Comparison of ENCODE assay signal across 8 cellular contexts in genomic region chr11:118436639-118437045, GRCh38. TPM values are rescaled to one million over a fixed set of nuclear protein-coding genes. Genes with fewer than 3 reads are reported as not detected.
A peak's percentile ranks its signal among the peaks of the same experiment; 100 is the strongest.
DNase-seq lines count a peak whose midpoint lies in the region; TF ChIP-seq lines count a peak whose summit lies in the region.

No MANE protein-coding gene starts in this region.

- DNase-seq in ELF-1 (ENCODE audit: low read depth, low spot score) (peak; percentile 18), HAP-1 (ENCODE audit: low spot score in 2 of 2) (peak in 1 of 2 experiments; percentile 45), OCI-LY7 (ENCODE audit: low spot score) (peak; percentile 59), astrocyte of the cerebellum (ENCODE audit: low read depth) (no peak), islet precursor cell (peak; percentile 55), NCI-H524 treated with DMSO at 0.1 percent for 48 hours (lab: John Stamatoyannopoulos, UW) (no peak), DMS153 treated with DMSO at 0.1 percent for 48 hours (lab: John Stamatoyannopoulos, UW; ENCODE audit: unreplicated experiment) (no peak)
- peak; percentile 49 for DNase-seq in stimulated activated CD4-positive, alpha-beta T cell treated with anti-CD3 and anti-CD28 coated beads, Interleukin-4, amount 100 ng/mL, for 24 hours

- BruUV-seq in OCI-LY7 (replicated peaks; lab: Mats Ljungman, UMichigan): no TSS peak

- TF ChIP-seq CTCF in OCI-LY7 (conservative IDR thresholded peaks at IDR 0.05; ENCODE audit: low read length) (no peak), astrocyte of the cerebellum (IDR thresholded peaks at IDR 0.05; ENCODE audit: low read depth, low read length, missing control alignments) (no peak)

- peaks cover 28% of the 10 kb centered on the region for H3K4me1 ChIP-seq in HAP-1
- H3K4me1 ChIP-seq in OCI-LY7 (ENCODE audit: insufficient read depth, low read length, poor library complexity, severe bottlenecking): peaks cover 45% of the 10 kb centered on the region

- no peak overlapping the region for H2AFZ ChIP-seq in OCI-LY7 (ENCODE audit: low read length)

- no peaks in the 10 kb centered on the region for H3K9me2 ChIP-seq in OCI-LY7 (ENCODE audit: insufficient read depth, low read length)

- no peaks in the 10 kb centered on the region for H3K27me3 ChIP-seq in HAP-1 (ENCODE audit: low read depth)

- H3K9me3 ChIP-seq in HAP-1 (no peaks in the 10 kb centered on the region), OCI-LY7 (ENCODE audit: low read length) (no peaks in the 10 kb centered on the region)

- H3K4me3 ChIP-seq in HAP-1: peak overlapping the region; percentile 80
- H3K4me3 ChIP-seq in OCI-LY7 (ENCODE audit: low read depth, low read length, poor library complexity, severe bottlenecking): peak overlapping the region; percentile 87
- H3K4me3 ChIP-seq in astrocyte of the cerebellum (ENCODE audit: low read depth, low read length): peak overlapping the region; percentile 93

- peaks cover 32% of the 10 kb centered on the region for H4K20me1 ChIP-seq in OCI-LY7 (ENCODE audit: insufficient read depth, low read length)

- in situ Hi-C loops in HAP-1 (cut with MboI; ENCODE audit: low sequenced_read_pairs) (no loop called here), astrocyte of the cerebellum (cut with HindIII; ENCODE audit: low sequenced_read_pairs) (no loop called here)

- POLR2A ChIA-PET in OCI-LY7 (lab: Charles Lee): interaction anchor here (0.6 to 1.8 kb wide), 3 partner anchors 38 to 490 kb away, joined by 3 to 9 read pairs (median 4); no protein-coding TSS in a partner anchor

- H3K36me3 ChIP-seq in HAP-1 (replicated peaks) (peaks cover 9% of the 10 kb centered on the region), OCI-LY7 (ENCODE audit: insufficient read depth, low read length) (peaks cover 29% of the 10 kb centered on the region)

- H3K4me2 ChIP-seq in OCI-LY7 (ENCODE audit: low read length): peak overlapping the region; percentile 85

- intact Hi-C loops in OCI-LY7 (cut with micrococcal nuclease; ENCODE audit: unreplicated experiment): loop anchor here (1.0 to 5.0 kb wide), 4 partner anchors 74 to 429 kb away; partner anchors contain the start of genes ARCN1 and TMEM25

- CTCF ChIA-PET in OCI-LY7 (lab: Charles Lee; ENCODE audit: unreplicated experiment): no interaction called here

- H3K79me2 ChIP-seq in OCI-LY7 (ENCODE audit: insufficient read depth, low read depth, low read length): peaks cover 51% of the 10 kb centered on the region

- H3K27ac ChIP-seq in OCI-LY7 (ENCODE audit: low read depth, low read length, poor library complexity, severe bottlenecking): peak overlapping the region; percentile 63

RNA-seq across cellular contexts. Expression of gene KMT2A, which starts 0.3 kb away (rescaled TPM):
- total RNA-seq in OCI-LY7 (2014; rRNA removed; shearing (Covaris generic)): 55.8 and 58.8 TPM in 2 replicates
- total RNA-seq in OCI-LY7 (2022): 90.0 and 96.4 TPM in 2 replicates

RNA-seq across cellular contexts. Expression of gene ATP5MG, which starts 35.2 kb away (rescaled TPM):
- total RNA-seq in OCI-LY7 (2014; rRNA removed; shearing (Covaris generic)): 212 and 222 TPM in 2 replicates
- 266 and 294 TPM in 2 replicates for total RNA-seq in OCI-LY7 (2022)

Comparison
In these comparisons a context has a peak if more than half of its experiments do, and no peak if none do; other contexts are left out.
1. DNase-seq: peak in ELF-1 (single experiment), OCI-LY7 (single experiment), islet precursor cell (single experiment) and stimulated activated CD4-positive, alpha-beta T cell treated with anti-CD3 and anti-CD28 coated beads, Interleukin-4, amount 100 ng/mL, for 24 hours (single experiment); none in astrocyte of the cerebellum (single experiment), NCI-H524 treated with DMSO at 0.1 percent for 48 hours (single experiment) and DMS153 treated with DMSO at 0.1 percent for 48 hours (single experiment).
2. Peak in every context shown above with its lines, with median percentiles within 50 percentile points of each other: H3K4me3 ChIP-seq.